In the genomic region with DNA sequence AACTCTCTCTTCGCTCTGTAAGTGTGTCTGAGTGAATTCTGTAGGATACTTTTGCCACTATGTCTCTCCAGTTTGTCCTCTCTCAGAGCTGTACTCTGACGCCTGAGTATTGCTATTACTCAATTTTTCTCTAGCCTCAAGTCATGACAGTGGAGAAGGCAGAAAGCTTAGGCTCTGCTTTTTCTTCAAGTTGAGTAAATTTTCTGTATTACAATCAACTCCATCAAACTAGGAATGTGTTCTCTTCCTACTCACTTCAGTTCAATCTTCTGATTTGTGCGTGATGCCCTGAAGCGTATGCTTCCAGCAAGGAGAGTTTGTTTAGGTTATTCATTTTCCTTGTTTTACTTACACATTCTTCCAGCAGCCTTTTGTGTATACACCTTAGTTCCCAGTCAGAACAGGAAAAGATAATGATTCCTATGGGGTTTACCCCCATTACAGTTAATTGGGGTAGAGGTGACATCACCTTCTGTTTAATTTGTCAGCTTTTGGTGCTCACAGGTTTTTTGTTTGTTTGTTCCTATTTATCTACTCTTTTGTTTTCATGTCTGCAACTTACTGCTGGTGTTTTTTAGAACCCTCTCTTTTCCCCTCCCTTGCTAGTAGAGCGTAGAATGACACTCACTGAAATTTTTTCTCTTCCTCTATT, we compare ENCODE assay signal across 32 cellular contexts.
DNase-seq lines count a peak whose midpoint lies in the region; ATAC-seq and TF ChIP-seq lines count a peak whose summit lies in the region.
"Had no signal": no experiment of that assay in that cellular context is flagged by ENCODE, and none has a peak within 500 bp of the region (broad histone marks: within the 10 kb centered on the region; RNA-seq: fewer than 3 reads in every experiment).

No MANE protein-coding gene starts in this region.

- POLR2A ChIA-PET in AG04450 (lab: Yijun Ruan, JAX) (interaction anchor here (0.5 kb wide), 1 partner anchor 10 kb away, joined by 4 read pairs; no protein-coding TSS in a partner anchor), T-cell (lab: Charles Lee) (no interaction called here)
- POLR2A ChIA-PET in activated CD4-positive, alpha-beta memory T cell treated with anti-CD3 and anti-CD28 coated beads, Interleukin-2, amount 10 ng/mL, durations not matched to agents 7 days and 5 days (lab: Charles Lee): no interaction called here

- H3K27me3 ChIP-seq in AG04450 (ENCODE audit: control insufficient read depth, insufficient read depth, low read length) (no peaks in the 10 kb centered on the region), mesenchymal stem cell (ENCODE audit: control insufficient read depth in 1 of 2, insufficient read depth in 1 of 2, low read length in 2 of 2) (no peaks in the 10 kb centered on the region)
- H3K27me3 ChIP-seq: adrenal gland, BLaER1, neutrophil, tibial artery had no signal

- no peak overlapping the region for H3K4me2 ChIP-seq in mesenchymal stem cell (ENCODE audit: low read length, poor library complexity, severe bottlenecking)
- H3K4me2 ChIP-seq: BLaER1 had no signal

- H3K9me3 ChIP-seq in AG04450 (ENCODE audit: control insufficient read depth, insufficient read depth, low read length) (peaks cover 5% of the 10 kb centered on the region; the same call in 1 of the 2 replicates), mesenchymal stem cell (ENCODE audit: control insufficient read depth, low read length) (peaks cover 11% of the 10 kb centered on the region)
- H3K9me3 ChIP-seq: adrenal gland, BLaER1, HAP-1, neutrophil, prostate gland had no signal

- 82% methylated on average over 2 of the region's 5 CpGs for WGBS in mesenchymal stem cell

- no peaks in the 10 kb centered on the region for H3K9me3 Mint-ChIP-seq in activated T-helper 17 cell treated with anti-CD3 and anti-CD28 coated beads, Interleukin-2, amount 50 U/mL, for 72 hours
- H3K9me3 Mint-ChIP-seq in T-cell: peaks cover 0 to 5% (median 2%) of the 10 kb centered on the region in 3 donors
- H3K9me3 Mint-ChIP-seq in activated CD4-positive, alpha-beta memory T cell treated with anti-CD3 and anti-CD28 coated beads, Interleukin-2, amount 10 ng/mL, durations not matched to agents 7 days and 5 days: peaks cover 2% of the 10 kb centered on the region
- H3K9me3 Mint-ChIP-seq: activated naive CD4-positive, alpha-beta T cell treated with anti-CD3 and anti-CD28 coated beads for 36 hours had no signal

- H2BK15ac ChIP-seq in mesenchymal stem cell (ENCODE audit: low read depth, poor library complexity, severe bottlenecking): no peak overlapping the region

- no peaks in the 10 kb centered on the region for H3K4me1 Mint-ChIP-seq in activated T-helper 17 cell treated with anti-CD3 and anti-CD28 coated beads, Interleukin-2, amount 50 U/mL, for 72 hours
- no peaks in the 10 kb centered on the region for H3K4me1 Mint-ChIP-seq in T-cell
- peaks cover 15% of the 10 kb centered on the region for H3K4me1 Mint-ChIP-seq in activated CD4-positive, alpha-beta memory T cell treated with anti-CD3 and anti-CD28 coated beads, Interleukin-2, amount 10 ng/mL, durations not matched to agents 7 days and 5 days

- no peak overlapping the region for H3K23ac ChIP-seq in mesenchymal stem cell (ENCODE audit: low read length in 2 of 2)

- no peak overlapping the region for H2BK120ac ChIP-seq in mesenchymal stem cell (ENCODE audit: low read depth, low read length)

- CTCF ChIA-PET in AG04450 (lab: Charles Lee): interaction anchor here (0.6 to 1.6 kb wide), 2 partner anchors 321 to 323 kb away, joined by 3 read pairs; no protein-coding TSS in a partner anchor
- CTCF ChIA-PET in T-cell (lab: Charles Lee): no interaction called here
- CTCF ChIA-PET in activated CD4-positive, alpha-beta memory T cell treated with anti-CD3 and anti-CD28 coated beads, Interleukin-2, amount 10 ng/mL, durations not matched to agents 7 days and 5 days (lab: Charles Lee): no interaction called here

- no peak overlapping the region for H4K8ac ChIP-seq in mesenchymal stem cell (ENCODE audit: low read length)

- no peak overlapping the region for H3K27ac Mint-ChIP-seq in activated T-helper 17 cell treated with anti-CD3 and anti-CD28 coated beads, Interleukin-2, amount 50 U/mL, for 72 hours
- H3K27ac Mint-ChIP-seq in T-cell: no peak overlapping the region
- H3K27ac Mint-ChIP-seq in activated CD4-positive, alpha-beta memory T cell treated with anti-CD3 and anti-CD28 coated beads, Interleukin-2, amount 10 ng/mL, durations not matched to agents 7 days and 5 days: no peak overlapping the region
- H3K27ac Mint-ChIP-seq: activated CD8-positive, alpha-beta T cell treated with anti-CD3 and anti-CD28 coated beads for 36 hours; activated naive CD4-positive, alpha-beta T cell treated with anti-CD3 and anti-CD28 coated beads for 36 hours had no signal

- peak; percentile 19 for ATAC-seq in activated T-helper 17 cell treated with anti-CD3 and anti-CD28 coated beads, Interleukin-2, amount 50 U/mL, for 72 hours (replicated peaks)
- ATAC-seq in T-cell (replicated peaks in 1 of 4) (no peak), HG03159 (IDR thresholded peaks at IDR 0.05; ENCODE audit: unreplicated experiment) (no peak), HG03521 (IDR thresholded peaks at IDR 0.05; ENCODE audit: unreplicated experiment) (no peak)
- ATAC-seq: activated CD8-positive, alpha-beta T cell treated with anti-CD3 and anti-CD28 coated beads for 36 hours; left ventricle myocardium superior; Right ventricle myocardium inferior; sciatic nerve had no signal

- H2AK5ac ChIP-seq in mesenchymal stem cell (ENCODE audit: low read length, severe bottlenecking): no peak overlapping the region

- no peaks in the 10 kb centered on the region for H3K79me1 ChIP-seq in mesenchymal stem cell (replicated peaks; ENCODE audit: low read length, poor library complexity, severe bottlenecking)

- no peak overlapping the region for H2BK5ac ChIP-seq in mesenchymal stem cell (ENCODE audit: low read depth, low read length, poor library complexity, severe bottlenecking)

- H3K4me3 Mint-ChIP-seq in activated T-helper 17 cell treated with anti-CD3 and anti-CD28 coated beads, Interleukin-2, amount 50 U/mL, for 72 hours: no peak overlapping the region
- H3K4me3 Mint-ChIP-seq in T-cell: no peak overlapping the region
- H3K4me3 Mint-ChIP-seq in activated CD4-positive, alpha-beta memory T cell treated with anti-CD3 and anti-CD28 coated beads, Interleukin-2, amount 10 ng/mL, durations not matched to agents 7 days and 5 days: no peak overlapping the region
- H3K4me3 Mint-ChIP-seq: activated CD8-positive, alpha-beta T cell treated with anti-CD3 and anti-CD28 coated beads for 36 hours; activated naive CD4-positive, alpha-beta T cell treated with anti-CD3 and anti-CD28 coated beads for 36 hours; activated T-helper 1 cell treated with anti-CD3 and anti-CD28 coated beads, Interleukin-12 subunit alpha, Interleukin-12 subunit beta, Interleukin-2, Interleukin-4 antibody, amounts not matched to agents 30 ng/mL and 10 ng/mL and 1 ng/mL, durations not matched to agents 14 hours and 24 hours and 36 hours had no signal

- peak overlapping the region; percentile 37 to 76 for H3K18ac ChIP-seq in mesenchymal stem cell (ENCODE audit: low read depth in 1 of 2, low read length in 2 of 2)

- H3K4me1 ChIP-seq in mesenchymal stem cell (ENCODE audit: control insufficient read depth, insufficient read depth, low read depth, low read length): no peaks in the 10 kb centered on the region
- H3K4me1 ChIP-seq: adrenal gland, HAP-1, prostate gland, tibial artery had no signal

- H3K27ac ChIP-seq in AG04450 (ENCODE audit: low read depth, low read length) (peak overlapping the region; percentile 85), mesenchymal stem cell (ENCODE audit: low read length, poor library complexity, severe bottlenecking) (no peak overlapping the region)
- H3K27ac ChIP-seq: adrenal gland, BLaER1, neutrophil, prostate gland, tibial artery had no signal

- TF ChIP-seq CTCF in AG04450 (IDR thresholded peaks at IDR 0.05; ENCODE audit: low read depth, low read length): no peak

- DNase-seq in AG04450 (ENCODE audit: low read depth, low spot score) (no peak), H4 (ENCODE audit: low spot score) (peak; percentile 19), mesenchymal stem cell (peak; percentile 68), T-cell (no peak)
- DNase-seq in activated CD4-positive, alpha-beta memory T cell treated with anti-CD3 and anti-CD28 coated beads, Interleukin-2, amount 10 ng/mL, durations not matched to agents 7 days and 5 days: no peak
- DNase-seq: activated CD4-positive, CD25-positive, alpha-beta regulatory T cell treated with anti-CD3 and anti-CD28 coated beads, Interleukin-2, amount 50 U/mL, for 72 hours; activated CD8-positive, alpha-beta memory T cell treated with anti-CD3 and anti-CD28 coated beads, Interleukin-2, amount 50 U/mL, for 48 hours; activated CD8-positive, alpha-beta T cell treated with anti-CD3 and anti-CD28 coated beads for 36 hours; activated naive CD4-positive, alpha-beta T cell treated with anti-CD3 and anti-CD28 coated beads for 36 hours; adrenal gland; DMS153; effector CD8-positive, alpha-beta T cell; glutamatergic neuron; islet precursor cell; left ventricle myocardium superior; NCI-H1092 treated with DMSO at 0.1 percent for 48 hours; NCI-H1694 treated with DMSO at 0.1 percent for 48 hours; NCI-H510A treated with DMSO at 0.1 percent for 48 hours; NK-92 treated with Interleukin-12 subunit alpha and Interleukin-12 subunit beta, amount 100 ng/mL, for 24 hours; stimulated activated CD4-positive, alpha-beta T cell treated with anti-CD3 and anti-CD28 coated beads, Interleukin-12 subunit alpha, Interleukin-12 subunit beta, amount 100 ng/mL, for 4 hours; stimulated activated CD4-positive, alpha-beta T cell treated with anti-CD3 and anti-CD28 coated beads, Interleukin-2, amount 100 ng/mL, for 48 hours; tibial artery had no signal

- no peak overlapping the region for H3K9ac ChIP-seq in mesenchymal stem cell (ENCODE audit: low read length)
- H3K9ac ChIP-seq: BLaER1 had no signal

- H3K36me3 ChIP-seq in mesenchymal stem cell (ENCODE audit: control insufficient read depth in 1 of 2, insufficient read depth in 2 of 2, low read depth in 1 of 2, low read length in 2 of 2): no peaks in the 10 kb centered on the region
- H3K36me3 ChIP-seq: adrenal gland, BLaER1, HAP-1, neutrophil, prostate gland, tibial artery had no signal

- H2AFZ ChIP-seq in mesenchymal stem cell (ENCODE audit: low read depth, low read length): no peak overlapping the region

- H2BK12ac ChIP-seq in mesenchymal stem cell (ENCODE audit: low read length in 2 of 2): peak overlapping the region in 1 of 2 experiments; percentile 28

- H3K36me3 Mint-ChIP-seq in activated T-helper 17 cell treated with anti-CD3 and anti-CD28 coated beads, Interleukin-2, amount 50 U/mL, for 72 hours (ENCODE audit: low read depth): no peaks in the 10 kb centered on the region
- no peaks in the 10 kb centered on the region for H3K36me3 Mint-ChIP-seq in T-cell
- H3K36me3 Mint-ChIP-seq in activated CD4-positive, alpha-beta memory T cell treated with anti-CD3 and anti-CD28 coated beads, Interleukin-2, amount 10 ng/mL, durations not matched to agents 7 days and 5 days (ENCODE audit: low read depth): peaks cover 7% of the 10 kb centered on the region

- no peak overlapping the region for H3K4me3 ChIP-seq in AG04450 (ENCODE audit: low read depth, low read length)
- H3K4me3 ChIP-seq in mesenchymal stem cell (ENCODE audit: insufficient read depth in 1 of 2, low read depth in 1 of 2, low read length in 2 of 2): no peak overlapping the region
- H3K4me3 ChIP-seq: adrenal gland, BLaER1, HAP-1, prostate gland, tibial artery had no signal

- peak overlapping the region in 1 of 2 experiments; percentile 89 for H3K4ac ChIP-seq in mesenchymal stem cell (ENCODE audit: low read depth in 1 of 2, low read length in 2 of 2)

- H4K91ac ChIP-seq in mesenchymal stem cell (ENCODE audit: low read length): no peak overlapping the region

- H3K27me3 Mint-ChIP-seq in activated T-helper 17 cell treated with anti-CD3 and anti-CD28 coated beads, Interleukin-2, amount 50 U/mL, for 72 hours: peaks cover 7% of the 10 kb centered on the region
- H3K27me3 Mint-ChIP-seq in T-cell: peaks cover 4 to 12% of the 10 kb centered on the region in 2 donors
- H3K27me3 Mint-ChIP-seq in activated CD4-positive, alpha-beta memory T cell treated with anti-CD3 and anti-CD28 coated beads, Interleukin-2, amount 10 ng/mL, durations not matched to agents 7 days and 5 days: no peaks in the 10 kb centered on the region

- no peak overlapping the region for H3K14ac ChIP-seq in mesenchymal stem cell (ENCODE audit: low read length in 2 of 2)

Comparison
In these comparisons a context has a peak if more than half of its experiments do, and no peak if none do; other contexts are left out.
1. DNase-seq: peak in H4 (single experiment) and mesenchymal stem cell (single experiment); none in AG04450 (single experiment), T-cell (0 of 34) and activated CD4-positive, alpha-beta memory T cell treated with anti-CD3 and anti-CD28 coated beads, Interleukin-2, amount 10 ng/mL, durations not matched to agents 7 days and 5 days (single experiment).